In the genomic region with DNA sequence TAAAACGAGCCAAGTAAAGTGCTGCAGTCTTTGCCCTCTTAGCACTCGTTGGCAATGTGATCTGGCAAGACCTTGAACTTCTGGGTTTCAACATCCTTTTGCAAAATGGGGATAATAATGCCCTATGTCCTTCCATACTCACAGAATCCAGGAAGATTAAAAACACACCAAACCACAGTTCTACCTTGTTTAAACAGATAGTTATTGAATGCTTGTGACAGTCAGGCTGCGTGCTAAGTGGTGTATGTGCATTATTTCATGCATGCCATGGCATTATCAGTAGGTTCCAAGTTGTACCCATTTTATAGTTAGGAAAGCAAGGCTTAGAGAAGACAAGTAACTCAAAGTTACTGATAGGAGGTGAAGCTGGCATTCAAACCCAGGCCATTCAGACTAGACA, we compare ENCODE assay signal across 10 cellular contexts.
"Had no signal": no experiment of that assay in that cellular context is flagged by ENCODE, and none has a peak within 500 bp of the region (broad histone marks: within the 10 kb centered on the region; RNA-seq: fewer than 3 reads in every experiment).

No MANE protein-coding gene starts in this region.

- ATAC-seq: HCT116, K562 had no signal

- H3K27ac ChIP-seq: GM23248, HL-60 had no signal

- H3K9me3 ChIP-seq: HAP-1 had no signal

- FAIRE-seq: K562 had no signal

- H2AFZ ChIP-seq: GM23248 had no signal

- H3K4me1 ChIP-seq: HAP-1 had no signal

- H3K9ac ChIP-seq: GM23248 had no signal

- DNase-seq: GM23248, GOT3, H7, HFFc6, IMR-90, KG1 had no signal

- H3K36me3 ChIP-seq: HAP-1 had no signal

- H3K4me3 ChIP-seq: GM23248, HAP-1, K562 had no signal
